13 cellular contexts compared by ENCODE assay signal in genomic region chr19:18508585-18508984, GRCh38. TPM values are rescaled to one million over a fixed set of nuclear protein-coding genes. Genes with fewer than 3 reads are reported as not detected.
A peak's percentile ranks its signal among the peaks of the same experiment; 100 is the strongest.
DNase-seq lines count a peak whose midpoint lies in the region; ATAC-seq and TF ChIP-seq lines count a peak whose summit lies in the region.
"Had no signal": no experiment of that assay in that cellular context is flagged by ENCODE, and none has a peak within 500 bp of the region (broad histone marks: within the 10 kb centered on the region; RNA-seq: fewer than 3 reads in every experiment).

No MANE protein-coding gene starts in this region.

- H3K27ac Mint-ChIP-seq in CD4-positive, alpha-beta memory T cell: peak overlapping the region; percentile 55 to 95 (median 86)

- H3K4me3 Mint-ChIP-seq in CD4-positive, alpha-beta memory T cell: no peak overlapping the region
- H3K4me3 Mint-ChIP-seq: activated T-helper 1 cell treated with anti-CD3 and anti-CD28 coated beads, Interleukin-12 subunit alpha, Interleukin-12 subunit beta, Interleukin-2, Interleukin-4 antibody, amounts not matched to agents 30 ng/mL and 10 ng/mL and 1 ng/mL, durations not matched to agents 14 hours and 24 hours and 36 hours had no signal

- H4K20me1 ChIP-seq in fibroblast of lung (ENCODE audit: control insufficient read depth, extremely low read depth, insufficient read depth, low read length): peaks cover 10% of the 10 kb centered on the region

- no peak overlapping the region for H3K27ac ChIP-seq in CD4-positive, alpha-beta memory T cell (ENCODE audit: low read depth, low read length)
- peak overlapping the region; percentile 60 for H3K27ac ChIP-seq in RWPE1
- H3K27ac ChIP-seq in fibroblast of lung (ENCODE audit: insufficient read depth, low read length): peak overlapping the region; percentile 13
- peak overlapping the region; percentile 80 for H3K27ac ChIP-seq in skeletal muscle tissue (ENCODE audit: low read depth, low read length)
- H3K27ac ChIP-seq: HL-60, ovary had no signal

- no peak for ATAC-seq in HG02610 (IDR thresholded peaks at IDR 0.05; ENCODE audit: unreplicated experiment)

- intact Hi-C loops in CD4-positive, alpha-beta memory T cell (cut with micrococcal nuclease): no loop called here

- H3K36me3 ChIP-seq in CD4-positive, alpha-beta memory T cell (ENCODE audit: insufficient read depth, low read length): no peaks in the 10 kb centered on the region
- H3K36me3 ChIP-seq in fibroblast of lung (ENCODE audit: control insufficient read depth, insufficient read depth, low read length) (no peaks in the 10 kb centered on the region), skeletal muscle tissue (ENCODE audit: control insufficient read depth in 3 of 3, insufficient read depth in 3 of 3, low read length in 3 of 3) (no peaks in the 10 kb centered on the region)
- H3K36me3 ChIP-seq: ovary had no signal

- no peak for TF ChIP-seq CTCF in RWPE1 (conservative IDR thresholded peaks at IDR 0.05; ENCODE audit: low read depth)
- no peak for TF ChIP-seq CTCF in fibroblast of lung (conservative IDR thresholded peaks at IDR 0.05 in 1 of 2, IDR thresholded peaks at IDR 0.05 in 1 of 2; ENCODE audit: low read depth in 1 of 2, low read length in 2 of 2)

- no peak overlapping the region for H3K9ac ChIP-seq in fibroblast of lung (ENCODE audit: insufficient read depth, low read length)
- peak overlapping the region in 2 of 3 donors; percentile 43 to 57 for H3K9ac ChIP-seq in skeletal muscle tissue (ENCODE audit: low read depth in 1 of 3, low read length in 3 of 3)

- H3K79me2 ChIP-seq in fibroblast of lung (ENCODE audit: control insufficient read depth, insufficient read depth, low read length): peaks cover 88% of the 10 kb centered on the region

- no peak for DNase-seq in CD4-positive, alpha-beta memory T cell
- DNase-seq in RWPE1 (ENCODE audit: low spot score) (no peak), fibroblast of lung (ENCODE audit: low read depth in 2 of 2) (no peak), DMS53 treated with DMSO at 0.1 percent for 48 hours (lab: John Stamatoyannopoulos, UW; ENCODE audit: unreplicated experiment) (no peak), NCI-H748 (lab: John Stamatoyannopoulos, UW; ENCODE audit: unreplicated experiment) (no peak)
- DNase-seq: Kasumi-1, NCI-H1694, NCI-H510A treated with DMSO at 0.1 percent for 48 hours, ovary had no signal

- no peaks in the 10 kb centered on the region for H3K27me3 Mint-ChIP-seq in CD4-positive, alpha-beta memory T cell

- H3K4me1 ChIP-seq in CD4-positive, alpha-beta memory T cell (ENCODE audit: insufficient read depth, low read length): peaks cover 86% of the 10 kb centered on the region
- peaks cover 22% of the 10 kb centered on the region for H3K4me1 ChIP-seq in fibroblast of lung (ENCODE audit: control insufficient read depth, extremely low read depth, insufficient read depth, low read length)
- peaks cover 80 to 90% (median 83%) of the 10 kb centered on the region in 3 donors for H3K4me1 ChIP-seq in skeletal muscle tissue (ENCODE audit: control insufficient read depth in 3 of 3, insufficient read depth in 3 of 3, low read length in 3 of 3)

- no peak overlapping the region for H3K4me2 ChIP-seq in fibroblast of lung (ENCODE audit: extremely low read depth, insufficient read depth, low read length)

- no peak overlapping the region for H2AFZ ChIP-seq in fibroblast of lung (ENCODE audit: low read length)

- H3K4me3 ChIP-seq in CD4-positive, alpha-beta memory T cell (ENCODE audit: low read length in 2 of 2): no peak overlapping the region
- no peak overlapping the region for H3K4me3 ChIP-seq in fibroblast of lung (replicated peaks in 1 of 4; ENCODE audit: control extremely low read depth in 1 of 4, insufficient read depth in 1 of 4, low read depth in 3 of 4, low read length in 4 of 4)
- peak overlapping the region in 1 of 3 donors; percentile 11 for H3K4me3 ChIP-seq in skeletal muscle tissue (ENCODE audit: low read length in 3 of 3)
- H3K4me3 ChIP-seq: ovary had no signal

- POLR2A ChIA-PET in CD4-positive, alpha-beta memory T cell (lab: Charles Lee; ENCODE audit: partially characterized antibody): interaction anchor here (1.4 to 5.8 kb wide), 5 partner anchors 10 to 34 kb away, joined by 4 to 83 read pairs (median 26); partner anchors contain the start of gene ELL
- POLR2A ChIA-PET in RWPE1 (lab: Yijun Ruan, JAX; ENCODE audit: low non-redundant PET): no interaction called here

- CTCF ChIA-PET in CD4-positive, alpha-beta memory T cell (lab: Charles Lee; ENCODE audit: partially characterized antibody): interaction anchor here (0.9 to 6.6 kb wide), 7 partner anchors 11 to 86 kb away, joined by 3 to 59 read pairs (median 5); partner anchors contain the start of gene REX1BD
- CTCF ChIA-PET in RWPE1 (lab: Yijun Ruan, JAX): interaction anchor here (0.8 kb wide), 1 partner anchor 12 kb away, joined by 4 read pairs; no protein-coding TSS in a partner anchor

- peaks cover 0 to 3% of the 10 kb centered on the region in 2 donors for H3K36me3 Mint-ChIP-seq in CD4-positive, alpha-beta memory T cell

- no peaks in the 10 kb centered on the region for H3K9me3 Mint-ChIP-seq in CD4-positive, alpha-beta memory T cell
- H3K9me3 Mint-ChIP-seq: activated T-helper 1 cell treated with anti-CD3 and anti-CD28 coated beads, Interleukin-12 subunit alpha, Interleukin-12 subunit beta, Interleukin-2, Interleukin-4 antibody, amounts not matched to agents 30 ng/mL and 10 ng/mL and 1 ng/mL, durations not matched to agents 14 hours and 24 hours and 36 hours had no signal

- H3K4me1 Mint-ChIP-seq in CD4-positive, alpha-beta memory T cell: peaks cover 52 to 88% (median 73%) of the 10 kb centered on the region in 4 donors

- no peaks in the 10 kb centered on the region for H3K27me3 ChIP-seq in CD4-positive, alpha-beta memory T cell (ENCODE audit: insufficient read depth, low read length)
- H3K27me3 ChIP-seq in fibroblast of lung (ENCODE audit: control insufficient read depth, insufficient read depth, low read length) (no peaks in the 10 kb centered on the region), skeletal muscle tissue (ENCODE audit: control insufficient read depth in 3 of 3, insufficient read depth in 3 of 3, low read length in 3 of 3) (no peaks in the 10 kb centered on the region)
- H3K27me3 ChIP-seq: ovary had no signal

- H3K9me3 ChIP-seq in CD4-positive, alpha-beta memory T cell (ENCODE audit: control insufficient read depth in 1 of 2, low read length in 2 of 2): no peaks in the 10 kb centered on the region
- H3K9me3 ChIP-seq in fibroblast of lung (ENCODE audit: control insufficient read depth, insufficient read depth, low read depth, low read length) (no peaks in the 10 kb centered on the region), skeletal muscle tissue (ENCODE audit: control insufficient read depth in 3 of 3, low read length in 3 of 3) (no peaks in the 10 kb centered on the region)
- H3K9me3 ChIP-seq: ovary had no signal

RNA-seq across cellular contexts. Expression of gene ELL, which starts 13.3 kb away (rescaled TPM):
- total RNA-seq in CD4-positive, alpha-beta memory T cell: 10 to 100 TPM; 34.9 to 35.9 TPM
- polyA plus RNA-seq in CD4-positive, alpha-beta memory T cell: 10 to 100 TPM in 1 of 2 donors, 1 to 10 TPM in 1; 6.5 to 16.7 TPM
- total RNA-seq in fibroblast of lung (17.7 and 18.7 TPM in 2 replicates), skeletal muscle tissue (24.5 TPM)
- 4.4 and 6.6 TPM in 2 replicates for polyA plus RNA-seq in fibroblast of lung
- 8.1 and 10.6 TPM in 2 replicates for polyA plus RNA-seq in fibroblast of lung (2012)
- polyA minus RNA-seq in fibroblast of lung (ENCODE audit: low replicate concordance): 10.3 and 24.9 TPM in 2 replicates

RNA-seq across cellular contexts. Expression of gene FKBP8, which starts 34.8 kb away (rescaled TPM):
- 100 to 1,000 TPM; 231 to 249 TPM for total RNA-seq in CD4-positive, alpha-beta memory T cell
- polyA plus RNA-seq in CD4-positive, alpha-beta memory T cell: 100 to 1,000 TPM in 1 of 2 donors, 10 to 100 TPM in 1; 82.4 to 130 TPM
- total RNA-seq in fibroblast of lung (230 and 289 TPM in 2 replicates), skeletal muscle tissue (116 TPM)
- 128 and 135 TPM in 2 replicates for polyA plus RNA-seq in fibroblast of lung
- 268 and 272 TPM in 2 replicates for polyA plus RNA-seq in fibroblast of lung (2012)
- 98.0 and 170 TPM in 2 replicates for polyA minus RNA-seq in fibroblast of lung (ENCODE audit: low replicate concordance)

RNA-seq across cellular contexts. Expression of gene KXD1, which starts 49.1 kb away (rescaled TPM):
- total RNA-seq in CD4-positive, alpha-beta memory T cell: 10 to 100 TPM; 95.3 to 95.6 TPM
- polyA plus RNA-seq in CD4-positive, alpha-beta memory T cell: 10 to 100 TPM; 88.8 to 94.3 TPM
- total RNA-seq in fibroblast of lung: 63.3 and 65.0 TPM in 2 replicates
- 108 and 167 TPM in 2 replicates for polyA plus RNA-seq in fibroblast of lung
- polyA plus RNA-seq in fibroblast of lung (2012): 107 and 136 TPM in 2 replicates
- 94.9 and 186 TPM in 2 replicates for polyA minus RNA-seq in fibroblast of lung (ENCODE audit: low replicate concordance)
- 36.0 TPM for total RNA-seq in skeletal muscle tissue
